ENCODE assay signal across 11 cellular contexts in genomic region chr16:80518436-80518835, GRCh38. TPM values are rescaled to one million over a fixed set of nuclear protein-coding genes. Genes with fewer than 3 reads are reported as not detected.
DNase-seq lines count a peak whose midpoint lies in the region; ATAC-seq, FAIRE-seq and TF ChIP-seq lines count a peak whose summit lies in the region.
"Had no signal": no experiment of that assay in that cellular context is flagged by ENCODE, and none has a peak within 500 bp of the region (broad histone marks: within the 10 kb centered on the region; RNA-seq: fewer than 3 reads in every experiment).

No MANE protein-coding gene starts in this region.

- H3K27me3 ChIP-seq in BLaER1 (no peaks in the 10 kb centered on the region), endocrine pancreas (ENCODE audit: control insufficient read depth, insufficient read depth, low read length) (no peaks in the 10 kb centered on the region)

- DNase-seq in GM18507 (ENCODE audit: extremely low spot score, insufficient read length, low read depth) (no peak), T-helper 17 cell (no peak), erythroblast (lab: John Stamatoyannopoulos, UW) (no peak), EL (no peak), Right ventricle myocardium inferior (ENCODE audit: missing footprints) (no peak)
- DNase-seq: natural killer cell, NCI-H2029 treated with DMSO at 0.1 percent for 48 hours, PC-9 had no signal

- peak overlapping the region; percentile 47 for H3K4me3 Mint-ChIP-seq in T-helper 17 cell
- H3K4me3 Mint-ChIP-seq: natural killer cell had no signal

- H3K36me3 ChIP-seq in BLaER1 (no peaks in the 10 kb centered on the region), endocrine pancreas (ENCODE audit: control insufficient read depth, insufficient read depth, low read length) (no peaks in the 10 kb centered on the region)

- no peaks in the 10 kb centered on the region for H4K20me1 ChIP-seq in BLaER1

- H3K4me1 ChIP-seq in BLaER1: peaks cover 37% of the 10 kb centered on the region
- H3K4me1 ChIP-seq in endocrine pancreas (ENCODE audit: control insufficient read depth, insufficient read depth, low read length): peaks cover 17% of the 10 kb centered on the region

- H3K27ac Mint-ChIP-seq in T-helper 17 cell: no peak overlapping the region
- H3K27ac Mint-ChIP-seq: natural killer cell had no signal

- TF ChIP-seq POLR2A in erythroblast (IDR thresholded peaks at IDR 0.05; ENCODE audit: low read length): no peak

- intact Hi-C loops in Right ventricle myocardium inferior (cut with DNase I): no loop called here

- ATAC-seq in T-helper 17 cell (peak; percentile 74), HG03521 (IDR thresholded peaks at IDR 0.05; ENCODE audit: unreplicated experiment) (no peak), Right ventricle myocardium inferior (no peak)

- peak; percentile 54 for FAIRE-seq in GM18507 (lab: Jason Lieb, UNC)

- no peaks in the 10 kb centered on the region for H3K36me3 Mint-ChIP-seq in T-helper 17 cell (ENCODE audit: low read depth)
- H3K36me3 Mint-ChIP-seq: natural killer cell had no signal

- H3K27me3 Mint-ChIP-seq in T-helper 17 cell: peaks cover 21% of the 10 kb centered on the region

- H3K9ac ChIP-seq in BLaER1 (no peak overlapping the region), endocrine pancreas (ENCODE audit: control insufficient read depth, insufficient read depth, low read length) (no peak overlapping the region)

- H3K4me3 ChIP-seq in BLaER1: no peak overlapping the region
- peak overlapping the region; percentile 31 for H3K4me3 ChIP-seq in endocrine pancreas (ENCODE audit: control insufficient read depth, insufficient read depth, low read length)
- H3K4me3 ChIP-seq: PC-9 had no signal

- no peaks in the 10 kb centered on the region for H3K9me3 ChIP-seq in BLaER1
- no peaks in the 10 kb centered on the region for H3K9me3 ChIP-seq in T-helper 17 cell (ENCODE audit: control insufficient read depth, low read length, poor library complexity, severe bottlenecking)
- H3K9me3 ChIP-seq in endocrine pancreas (ENCODE audit: control insufficient read depth, low read length): no peaks in the 10 kb centered on the region

- peaks cover 13% of the 10 kb centered on the region for H3K4me1 Mint-ChIP-seq in T-helper 17 cell

- H3K4me2 ChIP-seq in BLaER1: peak overlapping the region; percentile 75
- H3K4me2 ChIP-seq: PC-9 had no signal

- 0 out of 2 replicates have a peak overlapping the region, but pooled peaks have one; percentile 39 for H3K27ac ChIP-seq in BLaER1
- H3K27ac ChIP-seq: PC-9 had no signal

RNA-seq across cellular contexts. Expression of gene DYNLRB2, which starts 22.4 kb away (rescaled TPM):
- not detected for total RNA-seq in T-helper 17 cell
- not detected for total RNA-seq in Right ventricle myocardium inferior
- total RNA-seq: natural killer cell, PC-9 had no signal
